10 cellular contexts compared by ENCODE assay signal in genomic region chr9:133768859-133769510, GRCh38. TPM values are rescaled to one million over a fixed set of nuclear protein-coding genes. Genes with fewer than 3 reads are reported as not detected.
DNase-seq lines count a peak whose midpoint lies in the region; TF ChIP-seq lines count a peak whose summit lies in the region.
"Had no signal": no experiment of that assay in that cellular context is flagged by ENCODE, and none has a peak within 500 bp of the region (broad histone marks: within the 10 kb centered on the region; RNA-seq: fewer than 3 reads in every experiment).

No MANE protein-coding gene starts in this region.

- peak; percentile 32 for TF ChIP-seq CTCF in MM.1S (IDR thresholded peaks at IDR 0.05; ENCODE audit: low read length)
- TF ChIP-seq CTCF in nephron progenitor cell (IDR thresholded peaks at IDR 0.05) = peak; percentile 15

- H3K36me3 ChIP-seq in MM.1S (replicated peaks; ENCODE audit: insufficient read depth, low read length) = no peaks in the 10 kb centered on the region
- peaks cover 23% of the 10 kb centered on the region for H3K36me3 ChIP-seq in GM23248 (ENCODE audit: low read depth)

- no peaks in the 10 kb centered on the region for H3F3A ChIP-seq in MM.1S (ENCODE audit: insufficient read depth, low read length)
- peaks cover 7% of the 10 kb centered on the region; the same call in 1 of the 2 replicates for H3F3A ChIP-seq in GM23248 (ENCODE audit: insufficient read depth)

- H2AFZ ChIP-seq in MM.1S (ENCODE audit: low read length) (no peak overlapping the region), GM23248 (no peak overlapping the region)

- H3K27me3 ChIP-seq in MM.1S (replicated peaks; ENCODE audit: insufficient read depth, low read length) = peaks cover 20% of the 10 kb centered on the region
- H3K27me3 ChIP-seq in GM23248 (replicated peaks; ENCODE audit: insufficient read depth) = no peaks in the 10 kb centered on the region
- H3K27me3 ChIP-seq: SJSA1 had no signal

- 90 to 91% methylated on average over 13 to 15 of the region's 15 CpGs for WGBS in GM23248 (ENCODE audit: low coverage in 1 of 2, low lambda C conversion rate in 2 of 2, missing lambda C conversion rate in 2 of 2), 2 experiments

- H3K4me3 ChIP-seq in MM.1S (ENCODE audit: low read length) = no peak overlapping the region
- H3K4me3 ChIP-seq in GM23248 = no peak overlapping the region
- H3K4me3 ChIP-seq: HAP-1, SJSA1 had no signal

- no peaks in the 10 kb centered on the region for H3K4me1 ChIP-seq in MM.1S (ENCODE audit: low read length)
- H3K4me1 ChIP-seq in GM23248 (ENCODE audit: insufficient read depth) = no peaks in the 10 kb centered on the region
- H3K4me1 ChIP-seq: HAP-1 had no signal

- H4K20me1 ChIP-seq in MM.1S (ENCODE audit: insufficient read depth, low read length) = no peaks in the 10 kb centered on the region
- H4K20me1 ChIP-seq in GM23248 (ENCODE audit: insufficient read depth) = no peaks in the 10 kb centered on the region

- H3K4me1 Mint-ChIP-seq in nephron progenitor cell = no peaks in the 10 kb centered on the region

- no peak overlapping the region for H3K27ac ChIP-seq in MM.1S (ENCODE audit: low read length)
- no peak overlapping the region for H3K27ac ChIP-seq in GM23248
- H3K27ac ChIP-seq: SJSA1 had no signal

- DNase-seq in DMS53 treated with DMSO at 0.1 percent for 48 hours (lab: John Stamatoyannopoulos, UW; ENCODE audit: unreplicated experiment) (peak; percentile 18), MM.1S (no peak), ecto neural progenitor cell (ENCODE audit: low spot score) (peak; percentile 50), nephron progenitor cell (peak; percentile 52), NCI-H748 treated with DMSO at 0.1 percent for 48 hours (lab: John Stamatoyannopoulos, UW) (no peak), GM23248 (no peak), dedifferentiated amniotic fluid mesenchymal stem cell (ENCODE audit: extremely low spot score) (no peak)
- no peak for DNase-seq in stimulated activated CD4-positive, alpha-beta T cell treated with anti-CD3 and anti-CD28 coated beads, Interleukin-2, amount 100 ng/mL, for 24 hours

- no peak overlapping the region for H3K4me2 ChIP-seq in MM.1S (ENCODE audit: low read depth, low read length)
- H3K4me2 ChIP-seq in GM23248 (ENCODE audit: unreplicated experiment) = no peak overlapping the region

- in situ Hi-C loops in GM23248 (cut with MboI) = no loop called here

- H3K79me2 ChIP-seq in MM.1S (ENCODE audit: low read length) (no peaks in the 10 kb centered on the region), GM23248 (ENCODE audit: insufficient read depth) (no peaks in the 10 kb centered on the region)

- H3K9me2 ChIP-seq in MM.1S (replicated peaks; ENCODE audit: insufficient read depth, low read length) = no peaks in the 10 kb centered on the region
- H3K9me2 ChIP-seq in GM23248 (ENCODE audit: insufficient read depth) = no peaks in the 10 kb centered on the region

- H3K27me3 Mint-ChIP-seq in nephron progenitor cell (ENCODE audit: low read depth, poor library complexity) = no peaks in the 10 kb centered on the region

- H3K27ac Mint-ChIP-seq in nephron progenitor cell = no peak overlapping the region

- H3K9me3 Mint-ChIP-seq in nephron progenitor cell = peaks cover 41% of the 10 kb centered on the region

- peaks cover 55% of the 10 kb centered on the region for H3K36me3 Mint-ChIP-seq in nephron progenitor cell (ENCODE audit: low read depth)

- H3K9me3 ChIP-seq in MM.1S (replicated peaks; ENCODE audit: insufficient read depth, low read length) = no peaks in the 10 kb centered on the region
- no peaks in the 10 kb centered on the region for H3K9me3 ChIP-seq in GM23248 (ENCODE audit: low read depth)
- H3K9me3 ChIP-seq: HAP-1 had no signal

- no peak overlapping the region for H3K9ac ChIP-seq in MM.1S (ENCODE audit: low read length)
- no peak overlapping the region for H3K9ac ChIP-seq in GM23248

- H3K4me3 Mint-ChIP-seq in nephron progenitor cell = no peak overlapping the region

RNA-seq across cellular contexts. Expression of gene SARDH, which starts 30.8 kb away (rescaled TPM):
- total RNA-seq in GM23248 (2014; rRNA removed; shearing (Covaris generic)) = 0.89 and 2.4 TPM in 2 replicates
- 0.16 and 0.30 TPM in 2 replicates for polyA plus RNA-seq in GM23248 (2016; fragmentation: Nextera tagmentation; extraction: Ambion mirVana)

Comparison
In these comparisons a context has a peak if more than half of its experiments do, and no peak if none do; other contexts are left out.
1. DNase-seq: peak in DMS53 treated with DMSO at 0.1 percent for 48 hours (single experiment), ecto neural progenitor cell (single experiment) and nephron progenitor cell (single experiment); none in MM.1S (single experiment), NCI-H748 treated with DMSO at 0.1 percent for 48 hours (single experiment), GM23248 (single experiment), stimulated activated CD4-positive, alpha-beta T cell treated with anti-CD3 and anti-CD28 coated beads, Interleukin-2, amount 100 ng/mL, for 24 hours (0 of 2) and dedifferentiated amniotic fluid mesenchymal stem cell (single experiment).